In genomic region chr11:27339940-27340339, GRCh38 we compare ENCODE assay signal across 20 cellular contexts. TPM values are rescaled to one million over a fixed set of nuclear protein-coding genes. Genes with fewer than 3 reads are reported as not detected.
DNase-seq lines count a peak whose midpoint lies in the region; ATAC-seq and TF ChIP-seq lines count a peak whose summit lies in the region.
"Had no signal": no experiment of that assay in that cellular context is flagged by ENCODE, and none has a peak within 500 bp of the region (broad histone marks: within the 10 kb centered on the region; RNA-seq: fewer than 3 reads in every experiment).

No MANE protein-coding gene starts in this region.

- DNase-seq in NCI-H226 (peak; percentile 22), chondrocyte (ENCODE audit: low spot score) (no peak), left ventricle myocardium superior (no peak), osteocyte (ENCODE audit: extremely low spot score, unreplicated experiment) (no peak), GM03348 (ENCODE audit: low spot score) (no peak)
- DNase-seq: AML-193; C1 segment of cervical spinal cord; Calu3; CD8-positive, alpha-beta T cell; GOT3; Karpas-422; NCI-H1694; NCI-H2081; NCI-H2171 treated with DMSO at 0.1 percent for 48 hours; NCI-H446 treated with DMSO at 0.1 percent for 48 hours; NCI-H526 treated with DMSO at 0.1 percent for 48 hours; OCI-M1 had no signal

- H3K36me3 Mint-ChIP-seq in chondrocyte (ENCODE audit: low read depth) (peaks cover 2% of the 10 kb centered on the region), osteocyte (ENCODE audit: unreplicated experiment) (peaks cover 4% of the 10 kb centered on the region)

- intact Hi-C loops in left ventricle myocardium superior (cut with micrococcal nuclease) = no loop called here

- H3K4me3 Mint-ChIP-seq in chondrocyte (ENCODE audit: unreplicated experiment) = no peak overlapping the region
- H3K4me3 Mint-ChIP-seq in osteocyte (ENCODE audit: unreplicated experiment) = no peak overlapping the region
- H3K4me3 Mint-ChIP-seq: CD8-positive, alpha-beta T cell had no signal

- no peak for TF ChIP-seq CTCF in chondrocyte (IDR thresholded peaks at IDR 0.05)
- TF ChIP-seq CTCF in osteocyte (IDR thresholded peaks at IDR 0.05) = no peak

- H3K4me1 Mint-ChIP-seq in chondrocyte (ENCODE audit: low read depth) = peaks cover 24% of the 10 kb centered on the region
- peaks cover 23% of the 10 kb centered on the region for H3K4me1 Mint-ChIP-seq in osteocyte (ENCODE audit: unreplicated experiment)

- H3K27me3 Mint-ChIP-seq in chondrocyte (ENCODE audit: low read depth) (no peaks in the 10 kb centered on the region), osteocyte (ENCODE audit: unreplicated experiment) (no peaks in the 10 kb centered on the region)

- H3K27ac Mint-ChIP-seq in chondrocyte (ENCODE audit: unreplicated experiment) = peak overlapping the region; percentile 65
- H3K27ac Mint-ChIP-seq in osteocyte (ENCODE audit: unreplicated experiment) = peak overlapping the region; percentile 79
- H3K27ac Mint-ChIP-seq: CD8-positive, alpha-beta T cell had no signal

- ATAC-seq in left ventricle myocardium superior (peak; percentile 99), HG02798 (IDR thresholded peaks at IDR 0.05; ENCODE audit: poor library complexity, unreplicated experiment) (no peak), HG03432 (IDR thresholded peaks at IDR 0.05; ENCODE audit: unreplicated experiment) (no peak)
- ATAC-seq: CD8-positive, alpha-beta T cell; HCT116 had no signal

- no peaks in the 10 kb centered on the region for H3K9me3 Mint-ChIP-seq in chondrocyte (ENCODE audit: low read depth)
- no peaks in the 10 kb centered on the region for H3K9me3 Mint-ChIP-seq in osteocyte (ENCODE audit: unreplicated experiment)
- H3K9me3 Mint-ChIP-seq: CD8-positive, alpha-beta T cell had no signal

RNA-seq across cellular contexts. Expression of gene CCDC34, which starts 23.1 kb away (rescaled TPM):
- total RNA-seq in chondrocyte = 3.6 to 12.6 TPM (median 4.3 TPM) in 3 replicates
- total RNA-seq in left ventricle myocardium superior = 9.8 TPM
- 2.8 and 4.8 TPM in 2 replicates for total RNA-seq in osteocyte
